In genomic region chr17:75250009-75250471, GRCh38 we compare ENCODE assay signal across 1 cellular context.
TF ChIP-seq lines count a peak whose summit lies in the region.

No MANE protein-coding gene starts in this region.

TF ChIP-seq in H1, 55 proteins besides CTCF, POLR2A, EP300 and RAD21:
- no peak for TF ChIP-seq KDM4A (IDR thresholded peaks at IDR 0.05; ENCODE audit: low read depth, low read length, severe bottlenecking)
- no peak for TF ChIP-seq CHD7 (IDR thresholded peaks at IDR 0.05; ENCODE audit: insufficient replicate concordance, low read length)
- TF ChIP-seq NANOG (IDR thresholded peaks at IDR 0.05; ENCODE audit: insufficient read depth, low read depth, low read length, poor library complexity, severe bottlenecking), result no peak
- no peak for TF ChIP-seq SP2 (IDR thresholded peaks at IDR 0.05; ENCODE audit: low read length)
- TF ChIP-seq JUND (IDR thresholded peaks at IDR 0.05; ENCODE audit: low read length), result no peak
- TF ChIP-seq GABPA (IDR thresholded peaks at IDR 0.05; ENCODE audit: borderline replicate concordance, insufficient read depth, low read length), result no peak
- no peak for TF ChIP-seq HDAC2 (IDR thresholded peaks at IDR 0.05; ENCODE audit: borderline replicate concordance in 1 of 2, low read depth in 2 of 2, low read length in 2 of 2)
- no peak for TF ChIP-seq SAP30 (IDR thresholded peaks at IDR 0.05; ENCODE audit: insufficient read depth, insufficient replicate concordance, low read length)
- TF ChIP-seq TAF7 (optimal IDR thresholded peaks at IDR 0.05; ENCODE audit: borderline replicate concordance, low read depth, low read length), result no peak
- TF ChIP-seq SIRT6 (IDR thresholded peaks at IDR 0.05; ENCODE audit: low read length), result no peak
- no peak for TF ChIP-seq CBX8 (IDR thresholded peaks at IDR 0.05; ENCODE audit: borderline replicate concordance, low read depth, low read length)
- no peak for TF ChIP-seq BRCA1 (IDR thresholded peaks at IDR 0.05; ENCODE audit: low read depth, low read length)
